In the genomic region with DNA sequence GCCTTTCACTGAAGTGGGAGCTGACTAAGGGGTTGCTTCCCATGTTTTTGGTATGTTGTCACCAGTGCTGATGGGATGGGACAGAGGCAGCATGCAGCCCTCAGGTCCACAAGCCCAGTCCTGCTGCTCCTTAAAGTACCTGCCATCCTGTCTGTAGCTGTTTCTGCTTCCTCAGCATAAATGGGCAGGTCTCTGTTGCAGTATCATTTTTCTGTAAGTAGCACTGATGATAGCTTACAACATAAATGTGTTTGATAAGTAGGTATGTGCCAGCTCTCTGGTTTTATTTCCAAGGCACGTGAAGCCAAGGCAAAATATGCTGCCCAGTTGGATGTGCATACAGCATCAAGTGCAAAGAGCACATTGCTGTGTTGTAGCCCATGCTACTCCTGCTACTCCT, we compare ENCODE assay signal across 1 cellular context.
TF ChIP-seq lines count a peak whose summit lies in the region.

No MANE protein-coding gene starts in this region.

TF ChIP-seq in K562, 482 proteins besides CTCF, POLR2A, EP300 and RAD21 (continued from another document):
- TF ChIP-seq, protein P1, sequence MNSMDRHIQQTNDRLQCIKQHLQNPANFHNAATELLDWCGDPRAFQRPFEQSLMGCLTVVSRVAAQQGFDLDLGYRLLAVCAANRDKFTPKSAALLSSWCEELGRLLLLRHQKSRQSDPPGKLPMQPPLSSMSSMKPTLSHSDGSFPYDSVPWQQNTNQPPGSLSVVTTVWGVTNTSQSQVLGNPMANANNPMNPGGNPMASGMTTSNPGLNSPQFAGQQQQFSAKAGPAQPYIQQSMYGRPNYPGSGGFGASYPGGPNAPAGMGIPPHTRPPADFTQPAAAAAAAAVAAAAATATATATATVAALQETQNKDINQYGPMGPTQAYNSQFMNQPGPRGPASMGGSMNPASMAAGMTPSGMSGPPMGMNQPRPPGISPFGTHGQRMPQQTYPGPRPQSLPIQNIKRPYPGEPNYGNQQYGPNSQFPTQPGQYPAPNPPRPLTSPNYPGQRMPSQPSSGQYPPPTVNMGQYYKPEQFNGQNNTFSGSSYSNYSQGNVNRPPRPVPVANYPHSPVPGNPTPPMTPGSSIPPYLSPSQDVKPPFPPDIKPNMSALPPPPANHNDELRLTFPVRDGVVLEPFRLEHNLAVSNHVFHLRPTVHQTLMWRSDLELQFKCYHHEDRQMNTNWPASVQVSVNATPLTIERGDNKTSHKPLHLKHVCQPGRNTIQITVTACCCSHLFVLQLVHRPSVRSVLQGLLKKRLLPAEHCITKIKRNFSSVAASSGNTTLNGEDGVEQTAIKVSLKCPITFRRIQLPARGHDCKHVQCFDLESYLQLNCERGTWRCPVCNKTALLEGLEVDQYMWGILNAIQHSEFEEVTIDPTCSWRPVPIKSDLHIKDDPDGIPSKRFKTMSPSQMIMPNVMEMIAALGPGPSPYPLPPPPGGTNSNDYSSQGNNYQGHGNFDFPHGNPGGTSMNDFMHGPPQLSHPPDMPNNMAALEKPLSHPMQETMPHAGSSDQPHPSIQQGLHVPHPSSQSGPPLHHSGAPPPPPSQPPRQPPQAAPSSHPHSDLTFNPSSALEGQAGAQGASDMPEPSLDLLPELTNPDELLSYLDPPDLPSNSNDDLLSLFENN (IDR thresholded peaks at IDR 0.05; ENCODE audit: low read depth in 2 of 2, low read length in 2 of 2), result no peak
- TF ChIP-seq ZNF316 (IDR thresholded peaks at IDR 0.05) (peak; percentile 76), MAFK (IDR thresholded peaks at IDR 0.05; ENCODE audit: low read length) (0 out of 2 replicates have a peak, but pooled peaks have one; percentile 17), FOXJ2 (tag; IDR thresholded peaks at IDR 0.05) (no peak)
